Comparison of ENCODE assay signal across 11 cellular contexts in genomic region chr20:25315418-25316210, GRCh38.
A peak's percentile ranks its signal among the peaks of the same experiment; 100 is the strongest.
DNase-seq lines count a peak whose midpoint lies in the region; ATAC-seq and TF ChIP-seq lines count a peak whose summit lies in the region.
"Had no signal": no experiment of that assay in that cellular context is flagged by ENCODE, and none has a peak within 500 bp of the region (broad histone marks: within the 10 kb centered on the region; RNA-seq: fewer than 3 reads in every experiment).

No MANE protein-coding gene starts in this region.

- H2BK15ac ChIP-seq in mesendoderm (replicated peaks; ENCODE audit: low read depth), result no peak overlapping the region

- H3K79me2 ChIP-seq in PC-9 (ENCODE audit: low read depth) (no peaks in the 10 kb centered on the region), mesendoderm (ENCODE audit: control insufficient read depth, insufficient read depth, low read length) (no peaks in the 10 kb centered on the region)

- peaks cover 8% of the 10 kb centered on the region; the same call in 1 of the 2 replicates for H3F3A ChIP-seq in PC-9 (ENCODE audit: insufficient read depth, low read depth)

- H2AFZ ChIP-seq in PC-9, result no peak overlapping the region

- no CpG with 5 or more reads among the region's 8 CpGs for WGBS in mesendoderm (ENCODE audit: extremely low coverage, insufficient coverage, low lambda C conversion rate)

- no peak overlapping the region for H3K9ac ChIP-seq in mesendoderm (ENCODE audit: low read length)

- H3K79me1 ChIP-seq in mesendoderm (ENCODE audit: low read length), result peaks cover 6% of the 10 kb centered on the region

- H3K4me3 ChIP-seq in PC-9 (no peak overlapping the region), mesendoderm (ENCODE audit: low read length) (no peak overlapping the region)

- H3K9me2 ChIP-seq in PC-9 (ENCODE audit: insufficient read depth), result no peaks in the 10 kb centered on the region

- H4K5ac ChIP-seq in mesendoderm (ENCODE audit: low read length), result no peak overlapping the region

- H2AK5ac ChIP-seq in mesendoderm (ENCODE audit: low read length), result no peak overlapping the region

- no peak for ATAC-seq in stimulated activated naive B cell treated with anti-CD40 and anti-IgM and Interleukin-4, amounts not matched to agents 10 μg/mL and 1 μg/mL and 100 μg/mL, for 72 hours (replicated peaks)
- ATAC-seq in GM21367 (IDR thresholded peaks at IDR 0.05; ENCODE audit: unreplicated experiment), result no peak
- ATAC-seq: naive thymus-derived CD4-positive, alpha-beta T cell had no signal

- H3K4me1 ChIP-seq in PC-9 (replicated peaks; ENCODE audit: insufficient read depth) (peaks cover 27% of the 10 kb centered on the region), mesendoderm (ENCODE audit: control insufficient read depth, low read depth, low read length) (peaks cover 2% of the 10 kb centered on the region)

- intact Hi-C loops in PC-9 (cut with micrococcal nuclease; ENCODE audit: unreplicated experiment), result no loop called here

- peak overlapping the region; percentile 69 for H3K27ac Mint-ChIP-seq in T-helper 1 cell treated with Interleukin-12 subunit alpha and Interleukin-12 subunit beta and Interleukin-4 antibody, amounts not matched to agents 30 μg/mL and 1 μg/mL, for 36 hours
- H3K27ac Mint-ChIP-seq in stimulated activated naive B cell treated with anti-CD40 and anti-IgM and Interleukin-4, amounts not matched to agents 10 μg/mL and 1 μg/mL and 100 μg/mL, for 72 hours, result peak overlapping the region; percentile 78

- H3K9me3 ChIP-seq in PC-9 (ENCODE audit: insufficient read depth, low read depth), result no peaks in the 10 kb centered on the region

- H3K4ac ChIP-seq in mesendoderm (ENCODE audit: low read depth, low read length), result no peak overlapping the region

- H3K27ac ChIP-seq in PC-9 (0 out of 2 replicates have a peak overlapping the region, but pooled peaks have one; percentile 21), mesendoderm (ENCODE audit: low read depth, low read length) (no peak overlapping the region)

- H3K4me2 ChIP-seq in PC-9 (no peak overlapping the region), mesendoderm (ENCODE audit: low read length) (no peak overlapping the region)

- TF ChIP-seq CTCF in PC-9 (conservative IDR thresholded peaks at IDR 0.05), result no peak

- no peak overlapping the region for H3K56ac ChIP-seq in mesendoderm (ENCODE audit: low read length)

- peaks cover under 1% of the 10 kb centered on the region for H3K36me3 Mint-ChIP-seq in T-helper 1 cell treated with Interleukin-12 subunit alpha and Interleukin-12 subunit beta and Interleukin-4 antibody, amounts not matched to agents 30 μg/mL and 1 μg/mL, for 36 hours (ENCODE audit: low read depth)
- peaks cover 25 to 39% of the 10 kb centered on the region in 2 donors for H3K36me3 Mint-ChIP-seq in stimulated activated naive B cell treated with anti-CD40 and anti-IgM and Interleukin-4, amounts not matched to agents 10 μg/mL and 1 μg/mL and 100 μg/mL, for 72 hours

- no peak overlapping the region for H3K18ac ChIP-seq in mesendoderm (ENCODE audit: low read length)

- H2BK120ac ChIP-seq in mesendoderm (ENCODE audit: low read depth, low read length), result no peak overlapping the region

- no TSS peak for BruUV-seq in PC-9 (replicated peaks; lab: Mats Ljungman, UMichigan)

- POLR2A ChIA-PET in PC-9 (lab: Charles Lee; ENCODE audit: unreplicated experiment), result no interaction called here

- no peak overlapping the region for H3K23ac ChIP-seq in mesendoderm (ENCODE audit: low read length)

- no peak overlapping the region for H3K4me3 Mint-ChIP-seq in T-helper 1 cell treated with Interleukin-12 subunit alpha and Interleukin-12 subunit beta and Interleukin-4 antibody, amounts not matched to agents 30 μg/mL and 1 μg/mL, for 36 hours
- H3K4me3 Mint-ChIP-seq in stimulated activated naive B cell treated with anti-CD40 and anti-IgM and Interleukin-4, amounts not matched to agents 10 μg/mL and 1 μg/mL and 100 μg/mL, for 72 hours, result no peak overlapping the region

- H3K36me3 ChIP-seq in PC-9 (ENCODE audit: low read depth), result no peaks in the 10 kb centered on the region
- no peaks in the 10 kb centered on the region for H3K36me3 ChIP-seq in mesendoderm (ENCODE audit: control insufficient read depth, insufficient read depth, low read length)

- H3K4me1 Mint-ChIP-seq in T-helper 1 cell treated with Interleukin-12 subunit alpha and Interleukin-12 subunit beta and Interleukin-4 antibody, amounts not matched to agents 30 μg/mL and 1 μg/mL, for 36 hours (ENCODE audit: low read depth), result peaks cover 28% of the 10 kb centered on the region
- H3K4me1 Mint-ChIP-seq in stimulated activated naive B cell treated with anti-CD40 and anti-IgM and Interleukin-4, amounts not matched to agents 10 μg/mL and 1 μg/mL and 100 μg/mL, for 72 hours, result peaks cover 45 to 65% of the 10 kb centered on the region in 2 donors

- no peak overlapping the region for H2BK5ac ChIP-seq in mesendoderm (ENCODE audit: low read length)

- CTCF ChIA-PET in PC-9 (lab: Charles Lee), result no interaction called here

- DNase-seq in T-helper 1 cell (no peak), PC-9 (peak in 1 of 2 experiments; percentile 73), fibroblast of peridontal ligament (ENCODE audit: extremely low read depth) (peak; percentile 31), anterior cingulate cortex (lab: John Stamatoyannopoulos, UW) (no peak), mesendoderm (no peak)
- DNase-seq in stimulated activated naive B cell treated with anti-CD40 and anti-IgM and Interleukin-4, amounts not matched to agents 10 μg/mL and 1 μg/mL and 100 μg/mL, for 72 hours, result no peak
- DNase-seq: naive thymus-derived CD4-positive, alpha-beta T cell; NCI-H1092; stimulated activated naive CD4-positive, alpha-beta T cell had no signal

- H3K27me3 Mint-ChIP-seq in T-helper 1 cell treated with Interleukin-12 subunit alpha and Interleukin-12 subunit beta and Interleukin-4 antibody, amounts not matched to agents 30 μg/mL and 1 μg/mL, for 36 hours (ENCODE audit: low read depth), result no peaks in the 10 kb centered on the region
- H3K27me3 Mint-ChIP-seq in stimulated activated naive B cell treated with anti-CD40 and anti-IgM and Interleukin-4, amounts not matched to agents 10 μg/mL and 1 μg/mL and 100 μg/mL, for 72 hours, result no peaks in the 10 kb centered on the region
- H3K27me3 Mint-ChIP-seq: naive thymus-derived CD4-positive, alpha-beta T cell had no signal

- no peaks in the 10 kb centered on the region for H4K20me1 ChIP-seq in PC-9 (ENCODE audit: insufficient read depth)

- H3K27me3 ChIP-seq in PC-9 (ENCODE audit: insufficient read depth, low read depth) (no peaks in the 10 kb centered on the region), mesendoderm (ENCODE audit: insufficient read depth, low read length, poor library complexity) (no peaks in the 10 kb centered on the region)

- no peak overlapping the region for H4K8ac ChIP-seq in mesendoderm (ENCODE audit: low read depth, low read length)

- no peaks in the 10 kb centered on the region for H3K9me3 Mint-ChIP-seq in T-helper 1 cell treated with Interleukin-12 subunit alpha and Interleukin-12 subunit beta and Interleukin-4 antibody, amounts not matched to agents 30 μg/mL and 1 μg/mL, for 36 hours
- no peaks in the 10 kb centered on the region for H3K9me3 Mint-ChIP-seq in stimulated activated naive B cell treated with anti-CD40 and anti-IgM and Interleukin-4, amounts not matched to agents 10 μg/mL and 1 μg/mL and 100 μg/mL, for 72 hours
